13 cellular contexts compared by ENCODE assay signal in the genomic region with DNA sequence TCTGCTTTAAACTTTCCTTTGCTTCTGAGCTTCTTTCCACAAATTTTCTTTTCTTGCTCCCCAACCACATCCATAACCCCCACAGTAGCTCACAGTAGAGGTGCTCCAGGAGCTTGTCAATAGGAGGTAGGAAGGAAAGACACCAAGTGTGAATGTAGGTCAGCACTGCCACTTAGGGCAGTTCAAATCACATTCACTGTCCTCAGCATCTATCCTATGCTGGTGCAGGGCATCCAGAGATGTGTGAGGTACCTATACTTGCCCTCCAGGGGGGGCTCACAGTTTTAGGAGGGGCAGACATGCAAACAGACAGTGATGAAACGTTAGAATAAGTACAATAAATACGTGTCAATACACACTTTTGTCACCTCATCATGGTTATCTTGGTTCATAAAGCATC. TPM values are rescaled to one million over a fixed set of nuclear protein-coding genes. Genes with fewer than 3 reads are reported as not detected.
DNase-seq lines count a peak whose midpoint lies in the region; ATAC-seq and TF ChIP-seq lines count a peak whose summit lies in the region.
"Had no signal": no experiment of that assay in that cellular context is flagged by ENCODE, and none has a peak within 500 bp of the region (broad histone marks: within the 10 kb centered on the region; RNA-seq: fewer than 3 reads in every experiment).

No MANE protein-coding gene starts in this region.

- H3K36me3 Mint-ChIP-seq in activated CD4-positive, alpha-beta memory T cell treated with anti-CD3 and anti-CD28 coated beads for 36 hours, result no peaks in the 10 kb centered on the region
- H3K36me3 Mint-ChIP-seq in activated CD4-positive, alpha-beta memory T cell treated with anti-CD3 and anti-CD28 coated beads, Interleukin-2, amount 10 ng/mL, durations not matched to agents 7 days and 5 days (ENCODE audit: low read depth), result no peaks in the 10 kb centered on the region
- no peaks in the 10 kb centered on the region for H3K36me3 Mint-ChIP-seq in brain
- H3K36me3 Mint-ChIP-seq: CD4-positive, CD25-positive, alpha-beta regulatory T cell had no signal

- in situ Hi-C loops in gastrocnemius medialis (cut with MboI; ENCODE audit: low sequenced_read_pairs in 4 of 4), result no loop called here

- H3K4me2 ChIP-seq in smooth muscle cell, result no peak overlapping the region

- intact Hi-C loops in activated CD4-positive, alpha-beta memory T cell treated with anti-CD3 and anti-CD28 coated beads for 36 hours (cut with micrococcal nuclease), result no loop called here
- intact Hi-C loops in gastrocnemius medialis (cut with DNase I; ENCODE audit: low total_unique reads), result loop anchor here (5.0 kb wide), 1 partner anchor 37 kb away; no protein-coding TSS in a partner anchor

- no peak overlapping the region for H3K9ac ChIP-seq in smooth muscle cell (ENCODE audit: low read depth)

- ATAC-seq in HG02973 (IDR thresholded peaks at IDR 0.05; ENCODE audit: unreplicated experiment) (no peak), gastrocnemius medialis (no peak)
- ATAC-seq: heart left ventricle, Right ventricle myocardium inferior had no signal

- H2AFZ ChIP-seq in smooth muscle cell (ENCODE audit: low read depth), result no peak overlapping the region

- H3K27ac ChIP-seq in smooth muscle cell (ENCODE audit: low read depth) (no peak overlapping the region), gastrocnemius medialis (no peak overlapping the region)
- H3K27ac ChIP-seq: heart left ventricle, thyroid gland had no signal

- H3F3A ChIP-seq in smooth muscle cell (ENCODE audit: low read depth), result peaks cover 4% of the 10 kb centered on the region

- H3K4me3 ChIP-seq in smooth muscle cell, result no peak overlapping the region
- no peak overlapping the region for H3K4me3 ChIP-seq in gastrocnemius medialis
- H3K4me3 ChIP-seq: heart left ventricle, thyroid gland had no signal

- H3K4me3 Mint-ChIP-seq in activated CD4-positive, alpha-beta memory T cell treated with anti-CD3 and anti-CD28 coated beads for 36 hours, result no peak overlapping the region
- no peak overlapping the region for H3K4me3 Mint-ChIP-seq in activated CD4-positive, alpha-beta memory T cell treated with anti-CD3 and anti-CD28 coated beads, Interleukin-2, amount 10 ng/mL, durations not matched to agents 7 days and 5 days
- peak overlapping the region in 4 of 5 experiments; percentile 42 to 88 (median 80) for H3K4me3 Mint-ChIP-seq in brain

- POLR2A ChIA-PET in activated CD4-positive, alpha-beta memory T cell treated with anti-CD3 and anti-CD28 coated beads for 36 hours (lab: Charles Lee), result no interaction called here
- POLR2A ChIA-PET in activated CD4-positive, alpha-beta memory T cell treated with anti-CD3 and anti-CD28 coated beads, Interleukin-2, amount 10 ng/mL, durations not matched to agents 7 days and 5 days (lab: Charles Lee), result no interaction called here

- TF ChIP-seq CTCF in brain (conservative IDR thresholded peaks at IDR 0.05), result peak; percentile 17 to 56
- peak; percentile 32 for TF ChIP-seq CTCF in smooth muscle cell (IDR thresholded peaks at IDR 0.05; ENCODE audit: borderline replicate concordance, insufficient read depth, poor library complexity, severe bottlenecking)
- TF ChIP-seq CTCF in gastrocnemius medialis (IDR thresholded peaks at IDR 0.05 in 4 of 5, conservative IDR thresholded peaks at IDR 0.05 in 1 of 5), result peak in 1 of 5 experiments; percentile 17

- DNase-seq in activated CD4-positive, alpha-beta memory T cell treated with anti-CD3 and anti-CD28 coated beads for 36 hours, result peak; percentile 23
- no peak for DNase-seq in activated CD4-positive, alpha-beta memory T cell treated with anti-CD3 and anti-CD28 coated beads, Interleukin-2, amount 10 ng/mL, durations not matched to agents 7 days and 5 days
- DNase-seq in MV-4-11 (lab: John Stamatoyannopoulos, UW), result peak; percentile 13
- DNase-seq in smooth muscle cell (lab: John Stamatoyannopoulos, UW; ENCODE audit: unreplicated experiment), result no peak
- DNase-seq in NCI-H2107 treated with DMSO at 0.1 percent for 48 hours (lab: John Stamatoyannopoulos, UW; ENCODE audit: unreplicated experiment), result no peak
- DNase-seq in gastrocnemius medialis, result no peak
- DNase-seq: CD4-positive, CD25-positive, alpha-beta regulatory T cell; heart left ventricle; stimulated activated CD4-positive, alpha-beta T cell treated with anti-CD3 and anti-CD28 coated beads, Interleukin-2, amount 100 ng/mL, for 48 hours; thyroid gland had no signal

- peaks cover 50% of the 10 kb centered on the region for H3K27me3 Mint-ChIP-seq in activated CD4-positive, alpha-beta memory T cell treated with anti-CD3 and anti-CD28 coated beads for 36 hours
- peaks cover 63% of the 10 kb centered on the region for H3K27me3 Mint-ChIP-seq in activated CD4-positive, alpha-beta memory T cell treated with anti-CD3 and anti-CD28 coated beads, Interleukin-2, amount 10 ng/mL, durations not matched to agents 7 days and 5 days
- H3K27me3 Mint-ChIP-seq in brain, result peaks cover 11% of the 10 kb centered on the region

- peaks cover 6% of the 10 kb centered on the region for H3K27me3 ChIP-seq in smooth muscle cell (ENCODE audit: low read depth)
- peaks cover 0 to 13% (median 0%) of the 10 kb centered on the region in 3 donors for H3K27me3 ChIP-seq in gastrocnemius medialis

- H3K4me1 Mint-ChIP-seq in activated CD4-positive, alpha-beta memory T cell treated with anti-CD3 and anti-CD28 coated beads for 36 hours (ENCODE audit: low read depth), result peaks cover 15% of the 10 kb centered on the region
- H3K4me1 Mint-ChIP-seq in activated CD4-positive, alpha-beta memory T cell treated with anti-CD3 and anti-CD28 coated beads, Interleukin-2, amount 10 ng/mL, durations not matched to agents 7 days and 5 days, result peaks cover 14% of the 10 kb centered on the region
- H3K4me1 Mint-ChIP-seq in brain, result peaks cover 27% of the 10 kb centered on the region

- H3K79me2 ChIP-seq in smooth muscle cell (ENCODE audit: low read depth), result peaks cover 6% of the 10 kb centered on the region

- TF ChIP-seq POLR2A in gastrocnemius medialis (IDR thresholded peaks at IDR 0.05), result no peak

- H3K9me3 ChIP-seq in smooth muscle cell (replicated peaks; ENCODE audit: low read depth), result no peaks in the 10 kb centered on the region
- no peaks in the 10 kb centered on the region for H3K9me3 ChIP-seq in gastrocnemius medialis
- H3K9me3 ChIP-seq: heart left ventricle, thyroid gland had no signal

- H3K36me3 ChIP-seq in smooth muscle cell (ENCODE audit: low read depth), result no peaks in the 10 kb centered on the region
- no peaks in the 10 kb centered on the region for H3K36me3 ChIP-seq in gastrocnemius medialis
- H3K36me3 ChIP-seq: heart left ventricle, thyroid gland had no signal

- no peaks in the 10 kb centered on the region for H4K20me1 ChIP-seq in smooth muscle cell (ENCODE audit: low read depth)

- CTCF ChIA-PET in activated CD4-positive, alpha-beta memory T cell treated with anti-CD3 and anti-CD28 coated beads for 36 hours (lab: Charles Lee), result interaction anchor here (0.9 to 2.8 kb wide), 4 partner anchors 9 to 143 kb away, joined by 3 to 14 read pairs (median 4); no protein-coding TSS in a partner anchor
- CTCF ChIA-PET in activated CD4-positive, alpha-beta memory T cell treated with anti-CD3 and anti-CD28 coated beads, Interleukin-2, amount 10 ng/mL, durations not matched to agents 7 days and 5 days (lab: Charles Lee), result interaction anchor here (1.2 to 2.8 kb wide), 4 partner anchors 14 to 144 kb away, joined by 3 to 9 read pairs (median 3); no protein-coding TSS in a partner anchor

- H3K4me1 ChIP-seq in smooth muscle cell (ENCODE audit: low read depth) (peaks cover 19% of the 10 kb centered on the region), gastrocnemius medialis (peaks cover 7 to 15% of the 10 kb centered on the region in 2 donors)

- 64% methylated on average over 2 of the region's 2 CpGs for WGBS in smooth muscle cell (ENCODE audit: low lambda C conversion rate)

- H3K27ac Mint-ChIP-seq in activated CD4-positive, alpha-beta memory T cell treated with anti-CD3 and anti-CD28 coated beads for 36 hours, result no peak overlapping the region
- no peak overlapping the region for H3K27ac Mint-ChIP-seq in activated CD4-positive, alpha-beta memory T cell treated with anti-CD3 and anti-CD28 coated beads, Interleukin-2, amount 10 ng/mL, durations not matched to agents 7 days and 5 days
- no peak overlapping the region for H3K27ac Mint-ChIP-seq in brain
- H3K27ac Mint-ChIP-seq: CD4-positive, CD25-positive, alpha-beta regulatory T cell had no signal

- H3K9me3 Mint-ChIP-seq in activated CD4-positive, alpha-beta memory T cell treated with anti-CD3 and anti-CD28 coated beads for 36 hours, result no peaks in the 10 kb centered on the region
- no peaks in the 10 kb centered on the region for H3K9me3 Mint-ChIP-seq in activated CD4-positive, alpha-beta memory T cell treated with anti-CD3 and anti-CD28 coated beads, Interleukin-2, amount 10 ng/mL, durations not matched to agents 7 days and 5 days
- H3K9me3 Mint-ChIP-seq in brain, result no peaks in the 10 kb centered on the region
- H3K9me3 Mint-ChIP-seq: CD4-positive, CD25-positive, alpha-beta regulatory T cell had no signal

RNA-seq across cellular contexts. Expression of a gene that starts 1.5 kb away (rescaled TPM):
- total RNA-seq in activated CD4-positive, alpha-beta memory T cell treated with anti-CD3 and anti-CD28 coated beads for 36 hours, result not detected
- not detected for total RNA-seq in activated CD4-positive, alpha-beta memory T cell treated with anti-CD3 and anti-CD28 coated beads, Interleukin-2, amount 10 ng/mL, durations not matched to agents 7 days and 5 days
- polyA plus RNA-seq in brain (ENCODE audit: insufficient read depth, low read depth, low replicate concordance), result 5.4 TPM
- 0.81 and 3.9 TPM in 2 replicates for total RNA-seq in smooth muscle cell
- 0.93 and 1.8 TPM in 2 replicates for polyA plus RNA-seq in smooth muscle cell
- under 1 TPM in 2 of 4 donors, not detected in 2; 0.35 to 0.81 TPM for total RNA-seq in gastrocnemius medialis
- total RNA-seq: CD4-positive, CD25-positive, alpha-beta regulatory T cell had no signal
- polyA plus RNA-seq: CD4-positive, CD25-positive, alpha-beta regulatory T cell had no signal

Comparison
In these comparisons a context has a peak if more than half of its experiments do, and no peak if none do; other contexts are left out.
1. DNase-seq: peak in activated CD4-positive, alpha-beta memory T cell treated with anti-CD3 and anti-CD28 coated beads for 36 hours (single experiment) and MV-4-11 (single experiment); none in activated CD4-positive, alpha-beta memory T cell treated with anti-CD3 and anti-CD28 coated beads, Interleukin-2, amount 10 ng/mL, durations not matched to agents 7 days and 5 days (single experiment), smooth muscle cell (single experiment), NCI-H2107 treated with DMSO at 0.1 percent for 48 hours (single experiment) and gastrocnemius medialis (0 of 2).
2. H3K4me3 Mint-ChIP-seq: peak in brain (4 of 5); none in activated CD4-positive, alpha-beta memory T cell treated with anti-CD3 and anti-CD28 coated beads for 36 hours (single experiment) and activated CD4-positive, alpha-beta memory T cell treated with anti-CD3 and anti-CD28 coated beads, Interleukin-2, amount 10 ng/mL, durations not matched to agents 7 days and 5 days (single experiment).